Comparison of ENCODE assay signal across 8 cellular contexts in genomic region chr19:29811125-29812079, GRCh38. TPM values are rescaled to one million over a fixed set of nuclear protein-coding genes. Genes with fewer than 3 reads are reported as not detected.
DNase-seq lines count a peak whose midpoint lies in the region; ATAC-seq, FAIRE-seq and TF ChIP-seq lines count a peak whose summit lies in the region.

Gene CCNE1 (plus strand): TSS chr19:29811991. CDS start chr19:29812556, 565 bp downstream.

- TF ChIP-seq POLR2A in H54 (IDR thresholded peaks at IDR 0.05; ENCODE audit: low read depth, low read length), result peak; percentile 65
- TF ChIP-seq POLR2A in gastroesophageal sphincter (IDR thresholded peaks at IDR 0.05), result no peak

- H3K4me1 ChIP-seq in gastroesophageal sphincter, result peaks cover 0 to 19% (median 4%) of the 10 kb centered on the region in 3 donors

- 3 to 27% methylated on average over 5 to 6 of the region's 125 CpGs for WGBS in gastroesophageal sphincter (ENCODE audit: low coverage in 1 of 2), 2 donors

- no peaks in the 10 kb centered on the region for H3K27me3 ChIP-seq in gastroesophageal sphincter

- in situ Hi-C loops in G401 (cut with HindIII; ENCODE audit: low sequenced_read_pairs) (no loop called here), SK-MEL-5 (cut with HindIII; ENCODE audit: low pct_unique_long_range_greater_than_20kb, low sequenced_read_pairs) (no loop called here)

- no peak for TF ChIP-seq CTCF in gastroesophageal sphincter (IDR thresholded peaks at IDR 0.05)

- no peak for FAIRE-seq in H54 (lab: Jason Lieb, UNC)

- peak; percentile 92 for DNase-seq in G401 (ENCODE audit: low spot score)
- peak; percentile 96 for DNase-seq in H54 (ENCODE audit: insufficient read length, low spot score)
- peak; percentile 78 for DNase-seq in M059J (ENCODE audit: low read depth)
- peak; percentile 85 for DNase-seq in SK-MEL-5 (ENCODE audit: low read depth, low spot score)
- peak; percentile 81 to 98 (median 92) for DNase-seq in activated naive CD4-positive, alpha-beta T cell (lab: John Stamatoyannopoulos, UW)
- peak in 55 of 56 donors; percentile 28 to 96 (median 83) for DNase-seq in nucleus accumbens (lab: John Stamatoyannopoulos, UW)
- DNase-seq in substantia nigra (lab: John Stamatoyannopoulos, UW), result peak; percentile 38 to 98 (median 82)

- peak within 1 kb of the TSS in 3 of 4 donors; percentile 63 to 80 (median 80) for H3K27ac ChIP-seq in gastroesophageal sphincter
- peak within 1 kb of the TSS; percentile 17 for H3K27ac ChIP-seq in substantia nigra (ENCODE audit: low read depth, low read length, poor library complexity, severe bottlenecking)

- no peaks in the 10 kb centered on the region for H3K9me3 ChIP-seq in gastroesophageal sphincter

- H3K36me3 ChIP-seq in gastroesophageal sphincter, result no peaks in the 10 kb centered on the region

- H3K4me3 ChIP-seq in gastroesophageal sphincter, result peak within 1 kb of the TSS; percentile 47 to 69

- no peak for TF ChIP-seq EP300 in gastroesophageal sphincter (IDR thresholded peaks at IDR 0.05)

- peak; percentile 98 for ATAC-seq in gastroesophageal sphincter

RNA-seq across cellular contexts. Expression of gene CCNE1, which starts in this region (rescaled TPM):
- 50.8 and 76.0 TPM in 2 replicates for total RNA-seq in G401 (2014; rRNA removed; shearing (Covaris generic))
- 33.0 and 40.2 TPM in 2 replicates for total RNA-seq in M059J (2014; rRNA removed; shearing (Covaris generic))
- 13.8 and 18.3 TPM in 2 replicates for total RNA-seq in SK-MEL-5 (2014; rRNA removed; shearing (Covaris generic))
- 15.1 and 20.6 TPM in 2 replicates for polyA plus RNA-seq in SK-MEL-5 (2015; cell fraction: cytosol; rRNA removed)
- polyA plus RNA-seq in SK-MEL-5 (2015; cell fraction: nucleus; rRNA removed), result 44.0 and 45.6 TPM in 2 replicates
- 1 to 10 TPM; 1.5 to 5.0 (median 2.9) TPM for total RNA-seq in gastroesophageal sphincter

Comparison
In these comparisons a context has a peak if more than half of its experiments do, and no peak if none do; other contexts are left out.
1. Peak in every context shown above with its lines: DNase-seq, ATAC-seq, H3K4me3 ChIP-seq and H3K27ac ChIP-seq.